Comparison of ENCODE assay signal across 1 cellular context in the genomic region with DNA sequence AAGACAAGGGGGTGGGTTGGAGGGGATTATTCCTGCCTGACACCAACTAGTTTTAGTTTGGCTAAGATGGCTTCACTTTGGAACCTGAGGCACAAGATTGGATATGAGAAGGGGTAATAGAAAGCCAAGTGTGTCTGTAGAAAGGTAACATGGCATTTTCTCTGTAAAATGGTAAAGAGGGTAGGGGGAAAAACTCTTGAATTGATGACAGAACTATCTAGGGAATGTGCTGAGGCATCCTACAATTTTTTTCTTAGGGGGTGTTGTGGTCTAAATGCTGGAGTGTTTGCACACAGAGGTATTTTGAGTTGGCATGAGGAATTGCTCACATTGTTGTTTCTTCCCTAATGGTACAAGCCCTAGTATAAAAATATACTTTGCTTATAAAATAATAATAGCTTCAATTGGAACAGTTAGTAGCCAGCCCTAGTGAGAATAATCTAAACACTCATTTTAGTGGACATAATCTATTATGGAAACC.
TF ChIP-seq lines count a peak whose summit lies in the region.

No MANE protein-coding gene starts in this region.

TF ChIP-seq in HepG2, 621 proteins besides CTCF, POLR2A, EP300 and RAD21:
- TF ChIP-seq EHMT2 (IDR thresholded peaks at IDR 0.05; ENCODE audit: borderline replicate concordance, low read depth, low read length) (no peak), TARDBP (CRISPR knock-in tag; IDR thresholded peaks at IDR 0.05) (no peak), ZNF30 (CRISPR knock-in tag; IDR thresholded peaks at IDR 0.05) (no peak), ZBTB21 (CRISPR knock-in tag; IDR thresholded peaks at IDR 0.05) (no peak), GTF3A (CRISPR knock-in tag; conservative IDR thresholded peaks at IDR 0.05) (no peak), RFXANK (CRISPR knock-in tag; IDR thresholded peaks at IDR 0.05) (no peak)
- TF ChIP-seq, protein P1, sequence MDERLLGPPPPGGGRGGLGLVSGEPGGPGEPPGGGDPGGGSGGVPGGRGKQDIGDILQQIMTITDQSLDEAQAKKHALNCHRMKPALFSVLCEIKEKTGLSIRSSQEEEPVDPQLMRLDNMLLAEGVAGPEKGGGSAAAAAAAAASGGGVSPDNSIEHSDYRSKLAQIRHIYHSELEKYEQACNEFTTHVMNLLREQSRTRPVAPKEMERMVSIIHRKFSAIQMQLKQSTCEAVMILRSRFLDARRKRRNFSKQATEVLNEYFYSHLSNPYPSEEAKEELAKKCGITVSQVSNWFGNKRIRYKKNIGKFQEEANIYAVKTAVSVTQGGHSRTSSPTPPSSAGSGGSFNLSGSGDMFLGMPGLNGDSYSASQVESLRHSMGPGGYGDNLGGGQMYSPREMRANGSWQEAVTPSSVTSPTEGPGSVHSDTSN (CRISPR knock-in tag; IDR thresholded peaks at IDR 0.05): no peak
